In the genomic region with DNA sequence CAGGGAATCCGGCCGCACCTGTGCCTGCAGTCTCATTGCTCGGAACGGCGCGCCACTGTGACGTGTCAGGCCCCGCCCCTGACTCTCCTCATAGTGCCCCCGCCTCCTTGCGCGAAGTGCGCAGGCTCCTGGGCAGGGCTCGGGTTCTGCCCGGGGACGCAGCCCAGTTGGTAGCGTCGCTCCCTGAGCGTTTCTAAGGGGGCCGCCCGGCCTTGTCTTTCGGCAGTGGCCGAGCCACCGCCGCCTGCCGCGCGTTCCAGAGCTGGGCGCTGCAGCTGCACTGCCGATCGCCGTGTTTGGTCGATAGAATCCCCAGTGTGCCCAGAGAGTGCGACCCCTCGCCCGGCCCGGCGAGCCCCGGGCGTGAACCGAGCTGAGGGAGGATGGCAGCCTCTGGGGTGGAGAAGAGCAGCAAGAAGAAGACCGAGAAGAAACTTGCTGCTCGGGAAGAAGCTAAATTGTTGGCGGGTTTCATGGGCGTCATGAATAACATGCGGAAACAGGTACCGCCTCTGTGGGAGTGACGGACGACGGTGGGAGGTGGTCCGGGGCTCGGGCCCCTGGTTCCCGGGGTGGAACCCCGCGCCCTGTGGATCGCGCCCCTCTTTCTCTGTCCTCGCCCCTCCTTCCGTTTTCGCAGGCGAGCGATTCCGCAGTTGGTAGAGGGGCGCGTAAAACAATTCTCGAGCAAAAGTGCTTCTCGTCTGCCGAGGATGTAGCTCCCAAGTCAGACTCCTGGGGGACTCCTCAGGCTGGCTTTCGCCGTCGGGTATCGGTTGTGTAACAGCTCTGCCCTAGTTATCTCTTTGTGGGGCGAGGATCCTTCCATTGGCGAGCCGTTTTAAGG, we compare ENCODE assay signal across 1 cellular context.
TF ChIP-seq lines count a peak whose summit lies in the region.

A gene with protein sequence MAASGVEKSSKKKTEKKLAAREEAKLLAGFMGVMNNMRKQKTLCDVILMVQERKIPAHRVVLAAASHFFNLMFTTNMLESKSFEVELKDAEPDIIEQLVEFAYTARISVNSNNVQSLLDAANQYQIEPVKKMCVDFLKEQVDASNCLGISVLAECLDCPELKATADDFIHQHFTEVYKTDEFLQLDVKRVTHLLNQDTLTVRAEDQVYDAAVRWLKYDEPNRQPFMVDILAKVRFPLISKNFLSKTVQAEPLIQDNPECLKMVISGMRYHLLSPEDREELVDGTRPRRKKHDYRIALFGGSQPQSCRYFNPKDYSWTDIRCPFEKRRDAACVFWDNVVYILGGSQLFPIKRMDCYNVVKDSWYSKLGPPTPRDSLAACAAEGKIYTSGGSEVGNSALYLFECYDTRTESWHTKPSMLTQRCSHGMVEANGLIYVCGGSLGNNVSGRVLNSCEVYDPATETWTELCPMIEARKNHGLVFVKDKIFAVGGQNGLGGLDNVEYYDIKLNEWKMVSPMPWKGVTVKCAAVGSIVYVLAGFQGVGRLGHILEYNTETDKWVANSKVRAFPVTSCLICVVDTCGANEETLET (plus strand): TSS at position 142 of the 847 bp plus-strand sequence. CDS start 242 bp downstream, at position 384.

TF ChIP-seq in HEK293, 187 proteins besides CTCF, POLR2A, EP300 and RAD21 (continued from another document and continues in another):
- 0 out of 2 replicates have a peak, but pooled peaks have one; percentile 74 for TF ChIP-seq ZEB2 (tag by site-specific recombination; IDR thresholded peaks at IDR 0.05)
- TF ChIP-seq, protein P1, sequence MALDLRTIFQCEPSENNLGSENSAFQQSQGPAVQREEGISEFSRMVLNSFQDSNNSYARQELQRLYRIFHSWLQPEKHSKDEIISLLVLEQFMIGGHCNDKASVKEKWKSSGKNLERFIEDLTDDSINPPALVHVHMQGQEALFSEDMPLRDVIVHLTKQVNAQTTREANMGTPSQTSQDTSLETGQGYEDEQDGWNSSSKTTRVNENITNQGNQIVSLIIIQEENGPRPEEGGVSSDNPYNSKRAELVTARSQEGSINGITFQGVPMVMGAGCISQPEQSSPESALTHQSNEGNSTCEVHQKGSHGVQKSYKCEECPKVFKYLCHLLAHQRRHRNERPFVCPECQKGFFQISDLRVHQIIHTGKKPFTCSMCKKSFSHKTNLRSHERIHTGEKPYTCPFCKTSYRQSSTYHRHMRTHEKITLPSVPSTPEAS (tag by site-specific recombination; IDR thresholded peaks at IDR 0.05), result no peak
- TF ChIP-seq ZBTB21 (tag by site-specific recombination; IDR thresholded peaks at IDR 0.05), result no peak
- TF ChIP-seq, protein P2, sequence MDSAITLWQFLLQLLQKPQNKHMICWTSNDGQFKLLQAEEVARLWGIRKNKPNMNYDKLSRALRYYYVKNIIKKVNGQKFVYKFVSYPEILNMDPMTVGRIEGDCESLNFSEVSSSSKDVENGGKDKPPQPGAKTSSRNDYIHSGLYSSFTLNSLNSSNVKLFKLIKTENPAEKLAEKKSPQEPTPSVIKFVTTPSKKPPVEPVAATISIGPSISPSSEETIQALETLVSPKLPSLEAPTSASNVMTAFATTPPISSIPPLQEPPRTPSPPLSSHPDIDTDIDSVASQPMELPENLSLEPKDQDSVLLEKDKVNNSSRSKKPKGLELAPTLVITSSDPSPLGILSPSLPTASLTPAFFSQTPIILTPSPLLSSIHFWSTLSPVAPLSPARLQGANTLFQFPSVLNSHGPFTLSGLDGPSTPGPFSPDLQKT (IDR thresholded peaks at IDR 0.05; ENCODE audit: borderline replicate concordance, low read depth, low read length), result no peak
- TF ChIP-seq WT1 (tag by site-specific recombination; IDR thresholded peaks at IDR 0.05), result peak; percentile 32; the same call in 1 of the 2 replicates
- TF ChIP-seq, protein P3, sequence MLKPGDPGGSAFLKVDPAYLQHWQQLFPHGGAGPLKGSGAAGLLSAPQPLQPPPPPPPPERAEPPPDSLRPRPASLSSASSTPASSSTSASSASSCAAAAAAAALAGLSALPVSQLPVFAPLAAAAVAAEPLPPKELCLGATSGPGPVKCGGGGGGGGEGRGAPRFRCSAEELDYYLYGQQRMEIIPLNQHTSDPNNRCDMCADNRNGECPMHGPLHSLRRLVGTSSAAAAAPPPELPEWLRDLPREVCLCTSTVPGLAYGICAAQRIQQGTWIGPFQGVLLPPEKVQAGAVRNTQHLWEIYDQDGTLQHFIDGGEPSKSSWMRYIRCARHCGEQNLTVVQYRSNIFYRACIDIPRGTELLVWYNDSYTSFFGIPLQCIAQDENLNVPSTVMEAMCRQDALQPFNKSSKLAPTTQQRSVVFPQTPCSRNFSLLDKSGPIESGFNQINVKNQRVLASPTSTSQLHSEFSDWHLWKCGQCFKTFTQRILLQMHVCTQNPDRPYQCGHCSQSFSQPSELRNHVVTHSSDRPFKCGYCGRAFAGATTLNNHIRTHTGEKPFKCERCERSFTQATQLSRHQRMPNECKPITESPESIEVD (tag by site-specific recombination; IDR thresholded peaks at IDR 0.05), result no peak
- TF ChIP-seq ZNF169 (tag by site-specific recombination; IDR thresholded peaks at IDR 0.05), result no peak
- no peak for TF ChIP-seq ZNF202 (tag by site-specific recombination; IDR thresholded peaks at IDR 0.05; ENCODE audit: borderline replicate concordance)
- TF ChIP-seq ZNF837 (tag by site-specific recombination; IDR thresholded peaks at IDR 0.05), result no peak
- TF ChIP-seq ZNF366 (tag by site-specific recombination; conservative IDR thresholded peaks at IDR 0.05), result no peak
- TF ChIP-seq GLI4 (tag by site-specific recombination; IDR thresholded peaks at IDR 0.05), result no peak
- TF ChIP-seq ZBTB48 (tag by site-specific recombination; IDR thresholded peaks at IDR 0.05), result peak; percentile 99
- TF ChIP-seq, protein P4, sequence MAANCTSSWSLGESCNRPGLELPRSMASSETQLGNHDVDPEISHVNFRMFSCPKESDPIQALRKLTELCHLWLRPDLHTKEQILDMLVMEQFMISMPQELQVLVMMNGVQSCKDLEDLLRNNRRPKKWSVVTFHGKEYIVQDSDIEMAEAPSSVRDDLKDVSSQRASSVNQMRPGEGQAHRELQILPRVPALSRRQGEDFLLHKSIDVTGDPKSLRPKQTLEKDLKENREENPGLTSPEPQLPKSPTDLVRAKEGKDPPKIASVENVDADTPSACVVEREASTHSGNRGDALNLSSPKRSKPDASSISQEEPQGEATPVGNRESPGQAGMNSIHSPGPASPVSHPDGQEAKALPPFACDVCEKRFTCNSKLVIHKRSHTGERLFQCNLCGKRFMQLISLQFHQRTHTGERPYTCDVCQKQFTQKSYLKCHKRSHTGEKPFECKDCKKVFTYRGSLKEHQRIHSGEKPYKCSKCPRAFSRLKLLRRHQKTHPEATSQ (tag by site-specific recombination; IDR thresholded peaks at IDR 0.05), result no peak
- TF ChIP-seq ZNF707 (tag by site-specific recombination; IDR thresholded peaks at IDR 0.05), result no peak
- no peak for TF ChIP-seq ZNF140 (tag by site-specific recombination; IDR thresholded peaks at IDR 0.05)
- no peak for TF ChIP-seq MYNN (tag by site-specific recombination; IDR thresholded peaks at IDR 0.05; ENCODE audit: borderline replicate concordance)
- no peak for TF ChIP-seq SALL2 (tag by site-specific recombination; IDR thresholded peaks at IDR 0.05; ENCODE audit: borderline replicate concordance)
- TF ChIP-seq, protein P5, sequence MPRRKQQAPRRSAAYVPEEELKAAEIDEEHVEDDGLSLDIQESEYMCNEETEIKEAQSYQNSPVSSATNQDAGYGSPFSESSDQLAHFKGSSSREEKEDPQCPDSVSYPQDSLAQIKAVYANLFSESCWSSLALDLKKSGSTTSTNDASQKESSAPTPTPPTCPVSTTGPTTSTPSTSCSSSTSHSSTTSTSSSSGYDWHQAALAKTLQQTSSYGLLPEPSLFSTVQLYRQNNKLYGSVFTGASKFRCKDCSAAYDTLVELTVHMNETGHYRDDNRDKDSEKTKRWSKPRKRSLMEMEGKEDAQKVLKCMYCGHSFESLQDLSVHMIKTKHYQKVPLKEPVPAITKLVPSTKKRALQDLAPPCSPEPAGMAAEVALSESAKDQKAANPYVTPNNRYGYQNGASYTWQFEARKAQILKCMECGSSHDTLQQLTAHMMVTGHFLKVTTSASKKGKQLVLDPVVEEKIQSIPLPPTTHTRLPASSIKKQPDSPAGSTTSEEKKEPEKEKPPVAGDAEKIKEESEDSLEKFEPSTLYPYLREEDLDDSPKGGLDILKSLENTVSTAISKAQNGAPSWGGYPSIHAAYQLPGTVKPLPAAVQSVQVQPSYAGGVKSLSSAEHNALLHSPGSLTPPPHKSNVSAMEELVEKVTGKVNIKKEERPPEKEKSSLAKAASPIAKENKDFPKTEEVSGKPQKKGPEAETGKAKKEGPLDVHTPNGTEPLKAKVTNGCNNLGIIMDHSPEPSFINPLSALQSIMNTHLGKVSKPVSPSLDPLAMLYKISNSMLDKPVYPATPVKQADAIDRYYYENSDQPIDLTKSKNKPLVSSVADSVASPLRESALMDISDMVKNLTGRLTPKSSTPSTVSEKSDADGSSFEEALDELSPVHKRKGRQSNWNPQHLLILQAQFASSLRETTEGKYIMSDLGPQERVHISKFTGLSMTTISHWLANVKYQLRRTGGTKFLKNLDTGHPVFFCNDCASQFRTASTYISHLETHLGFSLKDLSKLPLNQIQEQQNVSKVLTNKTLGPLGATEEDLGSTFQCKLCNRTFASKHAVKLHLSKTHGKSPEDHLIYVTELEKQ (tag by site-specific recombination; IDR thresholded peaks at IDR 0.05; ENCODE audit: borderline replicate concordance), result no peak
- TF ChIP-seq ZNF600 (tag by site-specific recombination; IDR thresholded peaks at IDR 0.05), result peak; percentile 89
- no peak for TF ChIP-seq ZNF266 (tag by site-specific recombination; IDR thresholded peaks at IDR 0.05; ENCODE audit: low read depth)
- no peak; the same call in 1 of the 2 replicates for TF ChIP-seq KLF1 (tag by site-specific recombination; IDR thresholded peaks at IDR 0.05)
- no peak for TF ChIP-seq ZNF350 (tag by site-specific recombination; IDR thresholded peaks at IDR 0.05)
- TF ChIP-seq ZNF558 (tag by site-specific recombination; IDR thresholded peaks at IDR 0.05), result no peak
- TF ChIP-seq EGR2 (tag by site-specific recombination; IDR thresholded peaks at IDR 0.05; ENCODE audit: low read depth), result no peak
- TF ChIP-seq, protein P6, sequence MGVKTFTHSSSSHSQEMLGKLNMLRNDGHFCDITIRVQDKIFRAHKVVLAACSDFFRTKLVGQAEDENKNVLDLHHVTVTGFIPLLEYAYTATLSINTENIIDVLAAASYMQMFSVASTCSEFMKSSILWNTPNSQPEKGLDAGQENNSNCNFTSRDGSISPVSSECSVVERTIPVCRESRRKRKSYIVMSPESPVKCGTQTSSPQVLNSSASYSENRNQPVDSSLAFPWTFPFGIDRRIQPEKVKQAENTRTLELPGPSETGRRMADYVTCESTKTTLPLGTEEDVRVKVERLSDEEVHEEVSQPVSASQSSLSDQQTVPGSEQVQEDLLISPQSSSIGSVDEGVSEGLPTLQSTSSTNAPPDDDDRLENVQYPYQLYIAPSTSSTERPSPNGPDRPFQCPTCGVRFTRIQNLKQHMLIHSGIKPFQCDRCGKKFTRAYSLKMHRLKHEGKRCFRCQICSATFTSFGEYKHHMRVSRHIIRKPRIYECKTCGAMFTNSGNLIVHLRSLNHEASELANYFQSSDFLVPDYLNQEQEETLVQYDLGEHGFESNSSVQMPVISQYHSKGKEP (tag by site-specific recombination; IDR thresholded peaks at IDR 0.05), result no peak; the same call in 1 of the 2 replicates
- TF ChIP-seq GLIS2 (tag by site-specific recombination; IDR thresholded peaks at IDR 0.05), result peak; percentile 52
- TF ChIP-seq IKZF3 (tag by site-specific recombination; IDR thresholded peaks at IDR 0.05), result no peak
- TF ChIP-seq, protein P7, sequence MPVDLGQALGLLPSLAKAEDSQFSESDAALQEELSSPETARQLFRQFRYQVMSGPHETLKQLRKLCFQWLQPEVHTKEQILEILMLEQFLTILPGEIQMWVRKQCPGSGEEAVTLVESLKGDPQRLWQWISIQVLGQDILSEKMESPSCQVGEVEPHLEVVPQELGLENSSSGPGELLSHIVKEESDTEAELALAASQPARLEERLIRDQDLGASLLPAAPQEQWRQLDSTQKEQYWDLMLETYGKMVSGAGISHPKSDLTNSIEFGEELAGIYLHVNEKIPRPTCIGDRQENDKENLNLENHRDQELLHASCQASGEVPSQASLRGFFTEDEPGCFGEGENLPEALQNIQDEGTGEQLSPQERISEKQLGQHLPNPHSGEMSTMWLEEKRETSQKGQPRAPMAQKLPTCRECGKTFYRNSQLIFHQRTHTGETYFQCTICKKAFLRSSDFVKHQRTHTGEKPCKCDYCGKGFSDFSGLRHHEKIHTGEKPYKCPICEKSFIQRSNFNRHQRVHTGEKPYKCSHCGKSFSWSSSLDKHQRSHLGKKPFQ (tag by site-specific recombination; IDR thresholded peaks at IDR 0.05), result no peak
- TF ChIP-seq BCL11A (tag by site-specific recombination; IDR thresholded peaks at IDR 0.05; ENCODE audit: low read depth), result no peak
- TF ChIP-seq, protein P8, sequence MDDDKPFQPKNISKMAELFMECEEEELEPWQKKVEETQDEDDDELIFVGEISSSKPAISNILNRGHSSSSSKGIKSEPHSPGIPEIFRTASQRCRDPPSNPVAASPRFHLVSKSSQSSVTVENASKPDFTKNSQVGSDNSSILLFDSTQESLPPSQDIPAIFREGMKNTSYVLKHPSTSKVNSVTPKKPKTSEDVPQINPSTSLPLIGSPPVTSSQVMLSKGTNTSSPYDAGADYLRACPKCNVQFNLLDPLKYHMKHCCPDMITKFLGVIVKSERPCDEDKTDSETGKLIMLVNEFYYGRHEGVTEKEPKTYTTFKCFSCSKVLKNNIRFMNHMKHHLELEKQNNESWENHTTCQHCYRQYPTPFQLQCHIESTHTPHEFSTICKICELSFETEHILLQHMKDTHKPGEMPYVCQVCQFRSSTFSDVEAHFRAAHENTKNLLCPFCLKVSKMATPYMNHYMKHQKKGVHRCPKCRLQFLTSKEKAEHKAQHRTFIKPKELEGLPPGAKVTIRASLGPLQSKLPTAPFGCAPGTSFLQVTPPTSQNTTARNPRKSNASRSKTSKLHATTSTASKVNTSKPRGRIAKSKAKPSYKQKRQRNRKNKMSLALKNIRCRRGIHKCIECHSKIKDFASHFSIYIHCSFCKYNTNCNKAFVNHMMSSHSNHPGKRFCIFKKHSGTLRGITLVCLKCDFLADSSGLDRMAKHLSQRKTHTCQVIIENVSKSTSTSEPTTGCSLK (tag by site-specific recombination; IDR thresholded peaks at IDR 0.05), result no peak
- TF ChIP-seq PRDM1 (tag by site-specific recombination; IDR thresholded peaks at IDR 0.05), result no peak
- no peak for TF ChIP-seq ZNF664 (tag by site-specific recombination; IDR thresholded peaks at IDR 0.05)
- TF ChIP-seq BCL11B (tag by site-specific recombination; IDR thresholded peaks at IDR 0.05; ENCODE audit: low read depth), result no peak
- TF ChIP-seq ZNF76 (tag by site-specific recombination; IDR thresholded peaks at IDR 0.05; ENCODE audit: borderline replicate concordance, low read depth), result no peak; the same call in 1 of the 2 replicates
- TF ChIP-seq, protein P9, sequence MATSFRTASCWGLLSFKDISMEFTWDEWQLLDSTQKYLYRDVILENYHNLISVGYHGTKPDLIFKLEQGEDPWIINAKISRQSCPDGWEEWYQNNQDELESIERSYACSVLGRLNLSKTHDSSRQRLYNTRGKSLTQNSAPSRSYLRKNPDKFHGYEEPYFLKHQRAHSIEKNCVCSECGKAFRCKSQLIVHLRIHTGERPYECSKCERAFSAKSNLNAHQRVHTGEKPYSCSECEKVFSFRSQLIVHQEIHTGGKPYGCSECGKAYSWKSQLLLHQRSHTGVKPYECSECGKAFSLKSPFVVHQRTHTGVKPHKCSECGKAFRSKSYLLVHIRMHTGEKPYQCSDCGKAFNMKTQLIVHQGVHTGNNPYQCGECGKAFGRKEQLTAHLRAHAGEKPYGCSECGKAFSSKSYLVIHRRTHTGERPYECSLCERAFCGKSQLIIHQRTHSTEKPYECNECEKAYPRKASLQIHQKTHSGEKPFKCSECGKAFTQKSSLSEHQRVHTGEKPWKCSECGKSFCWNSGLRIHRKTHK (tag by site-specific recombination; IDR thresholded peaks at IDR 0.05), result no peak
